ENCODE assay signal across 16 cellular contexts in the genomic region with DNA sequence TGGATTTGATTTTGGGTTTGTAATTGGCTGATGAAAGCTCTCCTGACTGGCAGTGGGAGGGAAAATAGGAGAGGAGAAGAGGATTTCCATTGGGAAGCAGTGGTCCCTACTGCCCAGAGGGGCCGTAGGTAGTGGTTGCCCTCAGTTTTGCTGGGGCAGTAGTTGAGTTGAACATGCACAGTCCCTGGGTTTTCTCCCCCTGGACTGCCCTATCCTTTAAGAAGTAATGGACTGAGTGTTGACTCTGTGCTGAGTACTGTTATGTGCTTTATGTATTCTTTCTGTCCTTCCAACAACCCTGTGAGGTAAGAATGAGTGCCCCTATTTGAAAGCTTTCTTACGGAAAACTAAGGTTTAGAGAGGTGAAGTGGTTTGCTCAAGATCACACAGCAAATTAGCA.
DNase-seq lines count a peak whose midpoint lies in the region; ATAC-seq and TF ChIP-seq lines count a peak whose summit lies in the region.
"Had no signal": no experiment of that assay in that cellular context is flagged by ENCODE, and none has a peak within 500 bp of the region (broad histone marks: within the 10 kb centered on the region; RNA-seq: fewer than 3 reads in every experiment).

No MANE protein-coding gene starts in this region.

- no peaks in the 10 kb centered on the region for H4K20me1 ChIP-seq in Loucy (ENCODE audit: insufficient read depth, low read length, poor library complexity, severe bottlenecking)

- H3K27ac Mint-ChIP-seq in T-helper 1 cell treated with Interleukin-12 subunit alpha and Interleukin-12 subunit beta and Interleukin-4 antibody, amounts not matched to agents 30 μg/mL and 1 μg/mL, for 36 hours: peak overlapping the region; percentile 77
- H3K27ac Mint-ChIP-seq: CD4-positive, CD25-positive, alpha-beta regulatory T cell; H9 had no signal

- in situ Hi-C loops in brain microvascular endothelial cell (cut with HindIII; ENCODE audit: low pct_ligation_motif_present, low sequenced_read_pairs): no loop called here

- H3K9ac ChIP-seq in Loucy (ENCODE audit: low read depth, low read length, poor library complexity, severe bottlenecking): no peak overlapping the region
- H3K9ac ChIP-seq in parathyroid adenoma: no peak overlapping the region

- TF ChIP-seq CTCF in Loucy (conservative IDR thresholded peaks at IDR 0.05; ENCODE audit: low read length) (no peak), brain microvascular endothelial cell (IDR thresholded peaks at IDR 0.05; ENCODE audit: low read depth, low read length, missing control alignments) (no peak), parathyroid adenoma (IDR thresholded peaks at IDR 0.05) (no peak)

- peaks cover 12% of the 10 kb centered on the region for H3K9me3 Mint-ChIP-seq in T-helper 1 cell treated with Interleukin-12 subunit alpha and Interleukin-12 subunit beta and Interleukin-4 antibody, amounts not matched to agents 30 μg/mL and 1 μg/mL, for 36 hours
- H3K9me3 Mint-ChIP-seq: H9 had no signal

- H3K36me3 ChIP-seq in Loucy (ENCODE audit: insufficient read depth, low read length) (no peaks in the 10 kb centered on the region), brain microvascular endothelial cell (replicated peaks) (no peaks in the 10 kb centered on the region), parathyroid adenoma (ENCODE audit: control insufficient read depth, insufficient read depth, low read length) (no peaks in the 10 kb centered on the region)
- H3K36me3 ChIP-seq: gastroesophageal sphincter, stomach had no signal

- H2AFZ ChIP-seq in Loucy (ENCODE audit: low read length) (peak overlapping the region; percentile 43; the same call in 1 of the 2 replicates), parathyroid adenoma (no peak overlapping the region)

- H3K27ac ChIP-seq in brain microvascular endothelial cell (peak overlapping the region; percentile 100), parathyroid adenoma (peak overlapping the region; percentile 22)
- H3K27ac ChIP-seq: 22Rv1, gastroesophageal sphincter, stomach had no signal

- peaks cover 18% of the 10 kb centered on the region for H3K36me3 Mint-ChIP-seq in T-helper 1 cell treated with Interleukin-12 subunit alpha and Interleukin-12 subunit beta and Interleukin-4 antibody, amounts not matched to agents 30 μg/mL and 1 μg/mL, for 36 hours (ENCODE audit: low read depth)
- H3K36me3 Mint-ChIP-seq: CD4-positive, CD25-positive, alpha-beta regulatory T cell had no signal

- H3K4me1 ChIP-seq in Loucy (ENCODE audit: insufficient read depth, low read length, poor library complexity, severe bottlenecking) (peaks cover 5% of the 10 kb centered on the region), parathyroid adenoma (no peaks in the 10 kb centered on the region)
- H3K4me1 ChIP-seq: gastroesophageal sphincter had no signal

- peak overlapping the region; percentile 45 for H3K4me3 Mint-ChIP-seq in T-helper 1 cell treated with Interleukin-12 subunit alpha and Interleukin-12 subunit beta and Interleukin-4 antibody, amounts not matched to agents 30 μg/mL and 1 μg/mL, for 36 hours
- H3K4me3 Mint-ChIP-seq: CD4-positive, CD25-positive, alpha-beta regulatory T cell; H9 had no signal

- H3K79me2 ChIP-seq in Loucy (ENCODE audit: insufficient read depth, low read length) (no peaks in the 10 kb centered on the region), parathyroid adenoma (no peaks in the 10 kb centered on the region)

- DNase-seq in T-helper 1 cell (no peak), brain microvascular endothelial cell (no peak), hepatic stellate cell (ENCODE audit: low spot score) (no peak), Right ventricle myocardium superior (no peak), NCI-H187 treated with DMSO at 0.1 percent for 48 hours (lab: John Stamatoyannopoulos, UW) (no peak)
- DNase-seq: H9, nucleus accumbens, SHP77, small intestine, stomach had no signal

- no peaks in the 10 kb centered on the region for H3K27me3 Mint-ChIP-seq in T-helper 1 cell treated with Interleukin-12 subunit alpha and Interleukin-12 subunit beta and Interleukin-4 antibody, amounts not matched to agents 30 μg/mL and 1 μg/mL, for 36 hours (ENCODE audit: low read depth)
- H3K27me3 Mint-ChIP-seq: CD4-positive, CD25-positive, alpha-beta regulatory T cell had no signal

- no peaks in the 10 kb centered on the region for H3F3A ChIP-seq in Loucy (ENCODE audit: low read depth)

- H3K9me3 ChIP-seq in Loucy (ENCODE audit: insufficient read depth, low read depth, low read length): no peaks in the 10 kb centered on the region
- H3K9me3 ChIP-seq in parathyroid adenoma (ENCODE audit: control insufficient read depth, low read length): no peaks in the 10 kb centered on the region
- H3K9me3 ChIP-seq: gastroesophageal sphincter, stomach had no signal

- H3K9me2 ChIP-seq in Loucy (replicated peaks; ENCODE audit: low read depth, low read length): no peaks in the 10 kb centered on the region

- H3K27me3 ChIP-seq in Loucy (ENCODE audit: insufficient read depth, low read length, poor library complexity, severe bottlenecking) (no peaks in the 10 kb centered on the region), brain microvascular endothelial cell (replicated peaks) (no peaks in the 10 kb centered on the region), parathyroid adenoma (ENCODE audit: control insufficient read depth, insufficient read depth, low read length) (no peaks in the 10 kb centered on the region)
- H3K27me3 ChIP-seq: gastroesophageal sphincter, stomach had no signal

- H3K4me3 ChIP-seq in Loucy (ENCODE audit: low read length, poor library complexity, severe bottlenecking) (peak overlapping the region; percentile 44), brain microvascular endothelial cell (ENCODE audit: low read depth, low read length) (no peak overlapping the region), parathyroid adenoma (ENCODE audit: low read depth, low read length) (no peak overlapping the region)
- H3K4me3 ChIP-seq: gastroesophageal sphincter, stomach had no signal

- peaks cover 19% of the 10 kb centered on the region for H3K4me1 Mint-ChIP-seq in T-helper 1 cell treated with Interleukin-12 subunit alpha and Interleukin-12 subunit beta and Interleukin-4 antibody, amounts not matched to agents 30 μg/mL and 1 μg/mL, for 36 hours (ENCODE audit: low read depth)

- intact Hi-C loops in Right ventricle myocardium superior (cut with DNase I): no loop called here

- peak overlapping the region; percentile 60 for H3K4me2 ChIP-seq in Loucy (ENCODE audit: low read depth, low read length, poor library complexity, severe bottlenecking)
- no peak overlapping the region for H3K4me2 ChIP-seq in parathyroid adenoma (ENCODE audit: low read length)

- no peak for ATAC-seq in Right ventricle myocardium superior (ENCODE audit: poor library complexity)
- ATAC-seq: gastroesophageal sphincter had no signal
